In the genomic region with DNA sequence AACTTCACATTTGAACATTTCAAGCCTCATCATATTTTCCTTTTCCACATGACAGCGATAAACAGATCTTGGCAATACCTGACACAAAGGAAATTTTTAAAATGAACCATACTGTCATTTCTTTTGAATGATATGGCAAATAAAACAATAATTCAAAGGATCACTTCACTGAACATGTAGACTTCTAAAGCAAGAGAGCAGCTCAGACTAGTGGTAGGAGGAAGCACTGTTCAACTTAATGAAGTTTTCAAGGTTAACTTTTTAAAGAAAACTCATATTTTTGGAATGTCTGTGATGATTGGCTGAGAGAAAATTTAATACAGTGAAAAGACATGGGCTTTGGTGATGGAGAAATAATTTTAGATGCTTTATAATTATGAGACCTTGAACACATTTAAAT, we compare ENCODE assay signal across 20 cellular contexts.
DNase-seq lines count a peak whose midpoint lies in the region; ATAC-seq and TF ChIP-seq lines count a peak whose summit lies in the region.
"Had no signal": no experiment of that assay in that cellular context is flagged by ENCODE, and none has a peak within 500 bp of the region (broad histone marks: within the 10 kb centered on the region; RNA-seq: fewer than 3 reads in every experiment).

No MANE protein-coding gene starts in this region.

- H3K36me3 ChIP-seq in liver (ENCODE audit: control insufficient read depth in 4 of 4, insufficient read depth in 3 of 4, low read depth in 1 of 4, low read length in 3 of 4) = no peaks in the 10 kb centered on the region
- no peaks in the 10 kb centered on the region for H3K36me3 ChIP-seq in right lobe of liver
- H3K36me3 ChIP-seq in hepatocyte (replicated peaks; ENCODE audit: insufficient read depth, low read depth) = no peaks in the 10 kb centered on the region
- H3K36me3 ChIP-seq: esophagus squamous epithelium, vagina had no signal

- H3K4me3 Mint-ChIP-seq in WTC11 = no peak overlapping the region
- no peak overlapping the region for H3K4me3 Mint-ChIP-seq in effector memory CD8-positive, alpha-beta T cell
- H3K4me3 Mint-ChIP-seq: activated CD4-positive, alpha-beta T cell treated with anti-CD3 and anti-CD28 coated beads, Interleukin-2, amount 10 ng/mL, durations not matched to agents 7 days and 5 days; activated naive CD8-positive, alpha-beta T cell; natural killer cell treated with Interleukin-12 subunit alpha and Interleukin-12 subunit beta and Interleukin-15 and Interleukin-18, amount 100 ng/mL, for 72 hours had no signal

- CTCF ChIA-PET in WTC11 (lab: Charles Lee) = interaction anchor here (1.4 kb wide), 1 partner anchor 21 kb away, joined by 3 read pairs; no protein-coding TSS in a partner anchor

- no peaks in the 10 kb centered on the region for H3K4me1 ChIP-seq in liver (ENCODE audit: control insufficient read depth in 4 of 4, insufficient read depth in 4 of 4, low read length in 3 of 4)
- no peaks in the 10 kb centered on the region for H3K4me1 ChIP-seq in right lobe of liver
- no peaks in the 10 kb centered on the region for H3K4me1 ChIP-seq in hepatocyte (ENCODE audit: insufficient read depth)
- H3K4me1 ChIP-seq: esophagus squamous epithelium, vagina had no signal

- H3K9me2 ChIP-seq in hepatocyte (replicated peaks; ENCODE audit: insufficient read depth) = no peaks in the 10 kb centered on the region

- DNase-seq in right lobe of liver (no peak), cardiac fibroblast (ENCODE audit: low read depth in 2 of 2) (peak in 1 of 2 donors; percentile 44), hepatocyte (ENCODE audit: low spot score) (no peak), WTC11 (ENCODE audit: low spot score) (no peak), 8988T (no peak)
- DNase-seq in effector memory CD8-positive, alpha-beta T cell = no peak
- DNase-seq: activated CD4-positive, alpha-beta T cell treated with anti-CD3 and anti-CD28 coated beads, Interleukin-2, amount 10 ng/mL, durations not matched to agents 7 days and 5 days; C1 segment of cervical spinal cord; esophagus squamous epithelium; head of caudate nucleus; midbrain; MV-4-11; NCI-H1694; SIG-M5 had no signal

- peak; percentile 6 to 16 for TF ChIP-seq RAD21 in liver (IDR thresholded peaks at IDR 0.05)

- H2AFZ ChIP-seq in hepatocyte = no peak overlapping the region

- H4K20me1 ChIP-seq in hepatocyte (ENCODE audit: insufficient read depth, poor library complexity, severe bottlenecking) = no peaks in the 10 kb centered on the region

- no peaks in the 10 kb centered on the region for H3K4me1 Mint-ChIP-seq in WTC11
- no peaks in the 10 kb centered on the region for H3K4me1 Mint-ChIP-seq in effector memory CD8-positive, alpha-beta T cell (ENCODE audit: low read depth in 2 of 2)
- H3K4me1 Mint-ChIP-seq: activated CD4-positive, alpha-beta T cell treated with anti-CD3 and anti-CD28 coated beads, Interleukin-2, amount 10 ng/mL, durations not matched to agents 7 days and 5 days had no signal

- no peak overlapping the region for H3K27ac Mint-ChIP-seq in WTC11
- H3K27ac Mint-ChIP-seq in effector memory CD8-positive, alpha-beta T cell = no peak overlapping the region
- H3K27ac Mint-ChIP-seq: activated CD4-positive, alpha-beta T cell treated with anti-CD3 and anti-CD28 coated beads, Interleukin-2, amount 10 ng/mL, durations not matched to agents 7 days and 5 days; activated naive CD8-positive, alpha-beta T cell; natural killer cell treated with Interleukin-12 subunit alpha and Interleukin-12 subunit beta and Interleukin-15 and Interleukin-18, amount 100 ng/mL, for 72 hours had no signal

- no peak overlapping the region for H3K4me3 ChIP-seq in liver (ENCODE audit: low read depth in 1 of 3, low read length in 3 of 3)
- no peak overlapping the region for H3K4me3 ChIP-seq in right lobe of liver
- H3K4me3 ChIP-seq in cardiac fibroblast (replicated peaks in 1 of 2; ENCODE audit: low read depth in 2 of 2, low read length in 2 of 2) = no peak overlapping the region
- H3K4me3 ChIP-seq in hepatocyte = no peak overlapping the region
- H3K4me3 ChIP-seq: esophagus squamous epithelium, vagina had no signal

- peaks cover 0 to 7% (median 0%) of the 10 kb centered on the region in 4 donors for H3K27me3 ChIP-seq in liver (ENCODE audit: control insufficient read depth in 4 of 4, insufficient read depth in 4 of 4, low read length in 3 of 4)
- no peaks in the 10 kb centered on the region for H3K27me3 ChIP-seq in right lobe of liver
- H3K27me3 ChIP-seq in hepatocyte = peaks cover 4% of the 10 kb centered on the region
- H3K27me3 ChIP-seq: esophagus squamous epithelium, vagina had no signal

- no peaks in the 10 kb centered on the region for H3K9me3 Mint-ChIP-seq in WTC11
- H3K9me3 Mint-ChIP-seq in effector memory CD8-positive, alpha-beta T cell = peaks cover 5 to 9% of the 10 kb centered on the region in 2 donors

- POLR2A ChIA-PET in WTC11 (lab: Charles Lee) = no interaction called here

- intact Hi-C loops in right lobe of liver (cut with DNase I) = no loop called here

- H3K27ac ChIP-seq in liver (ENCODE audit: low read depth in 1 of 2, low read length in 2 of 2) (no peak overlapping the region), right lobe of liver (no peak overlapping the region), hepatocyte (no peak overlapping the region)
- H3K27ac ChIP-seq: esophagus squamous epithelium, vagina had no signal

- no peaks in the 10 kb centered on the region for H3K36me3 Mint-ChIP-seq in WTC11
- no peaks in the 10 kb centered on the region for H3K36me3 Mint-ChIP-seq in effector memory CD8-positive, alpha-beta T cell (ENCODE audit: insufficient read depth)
- H3K36me3 Mint-ChIP-seq: activated naive CD8-positive, alpha-beta T cell; natural killer cell treated with Interleukin-12 subunit alpha and Interleukin-12 subunit beta and Interleukin-15 and Interleukin-18, amount 100 ng/mL, for 72 hours had no signal

- no peak for TF ChIP-seq POLR2A in right lobe of liver (IDR thresholded peaks at IDR 0.05)

- H3K9me3 ChIP-seq in liver (ENCODE audit: control insufficient read depth in 4 of 4, low read length in 3 of 4) (no peaks in the 10 kb centered on the region), right lobe of liver (no peaks in the 10 kb centered on the region), hepatocyte (ENCODE audit: low read depth) (no peaks in the 10 kb centered on the region)
- H3K9me3 ChIP-seq: esophagus squamous epithelium, vagina had no signal

- WGBS in liver = 92% methylated on average over 1 of the region's 1 CpG
- WGBS in right lobe of liver (ENCODE audit: insufficient coverage, low coverage, low lambda C conversion rate, missing lambda C conversion rate) = 77% methylated on average over 1 of the region's 1 CpG
- 100% methylated on average over 1 of the region's 1 CpG for WGBS in hepatocyte (ENCODE audit: low lambda C conversion rate, missing lambda C conversion rate)

- TF ChIP-seq CTCF in liver (IDR thresholded peaks at IDR 0.05; ENCODE audit: low read depth, low read length, missing input control) (no peak), right lobe of liver (IDR thresholded peaks at IDR 0.05) (peak in 1 of 4 donors; percentile 11), cardiac fibroblast (IDR thresholded peaks at IDR 0.05; ENCODE audit: low read depth, low read length) (peak; percentile 60), hepatocyte (IDR thresholded peaks at IDR 0.05; ENCODE audit: poor library complexity) (peak; percentile 27), WTC11 (IDR thresholded peaks at IDR 0.05) (no peak)

- no peak overlapping the region for H3K9ac ChIP-seq in liver (ENCODE audit: low read depth in 1 of 2, low read length in 2 of 2)

- ATAC-seq in right lobe of liver = no peak
- no peak for ATAC-seq in HG02642 (IDR thresholded peaks at IDR 0.05; ENCODE audit: poor library complexity, unreplicated experiment)
- no peak for ATAC-seq in WTC11
- ATAC-seq in effector memory CD8-positive, alpha-beta T cell (replicated peaks) = no peak
- ATAC-seq: left lobe of liver; natural killer cell treated with Interleukin-12 subunit alpha and Interleukin-12 subunit beta and Interleukin-15 and Interleukin-18, amount 100 ng/mL, for 72 hours had no signal

- H3K27me3 Mint-ChIP-seq in WTC11 (ENCODE audit: low read depth) = no peaks in the 10 kb centered on the region
- no peaks in the 10 kb centered on the region for H3K27me3 Mint-ChIP-seq in effector memory CD8-positive, alpha-beta T cell
- H3K27me3 Mint-ChIP-seq: activated CD4-positive, alpha-beta T cell treated with anti-CD3 and anti-CD28 coated beads, Interleukin-2, amount 10 ng/mL, durations not matched to agents 7 days and 5 days; activated naive CD8-positive, alpha-beta T cell; natural killer cell treated with Interleukin-12 subunit alpha and Interleukin-12 subunit beta and Interleukin-15 and Interleukin-18, amount 100 ng/mL, for 72 hours had no signal

- H3K79me2 ChIP-seq in hepatocyte = no peaks in the 10 kb centered on the region

- no peak overlapping the region for H3K4me2 ChIP-seq in hepatocyte

TF ChIP-seq in liver, 16 proteins besides CTCF, POLR2A, EP300 and RAD21 (continues in another document):
- TF ChIP-seq MAX (IDR thresholded peaks at IDR 0.05) = no peak
- no peak for TF ChIP-seq EGR1 (IDR thresholded peaks at IDR 0.05; ENCODE audit: low read depth in 2 of 2)

TF ChIP-seq in WTC11, 78 proteins besides CTCF, POLR2A, EP300 and RAD21:
- TF ChIP-seq HMGXB4 (CRISPR knock-in tag; IDR thresholded peaks at IDR 0.05) (no peak), JUN (CRISPR knock-in tag; IDR thresholded peaks at IDR 0.05) (no peak), TEAD4 (CRISPR knock-in tag; IDR thresholded peaks at IDR 0.05) (no peak), SMAD3 (CRISPR knock-in tag; IDR thresholded peaks at IDR 0.05; ENCODE audit: borderline replicate concordance) (no peak), TP53 (CRISPR knock-in tag; IDR thresholded peaks at IDR 0.05) (no peak)
- TF ChIP-seq, protein P1, sequence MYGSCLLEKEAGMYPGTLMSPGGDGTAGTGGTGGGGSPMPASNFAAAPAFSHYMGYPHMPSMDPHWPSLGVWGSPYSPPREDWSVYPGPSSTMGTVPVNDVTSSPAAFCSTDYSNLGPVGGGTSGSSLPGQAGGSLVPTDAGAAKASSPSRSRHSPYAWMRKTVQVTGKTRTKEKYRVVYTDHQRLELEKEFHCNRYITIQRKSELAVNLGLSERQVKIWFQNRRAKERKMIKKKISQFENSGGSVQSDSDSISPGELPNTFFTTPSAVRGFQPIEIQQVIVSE (CRISPR knock-in tag; IDR thresholded peaks at IDR 0.05; ENCODE audit: borderline replicate concordance) = no peak

Comparison
In these comparisons a context has a peak if more than half of its experiments do, and no peak if none do; other contexts are left out.
1. CTCF ChIP-seq: peak in cardiac fibroblast (single experiment) and hepatocyte (single experiment); none in liver (single experiment) and WTC11 (single experiment).